In the genomic region with DNA sequence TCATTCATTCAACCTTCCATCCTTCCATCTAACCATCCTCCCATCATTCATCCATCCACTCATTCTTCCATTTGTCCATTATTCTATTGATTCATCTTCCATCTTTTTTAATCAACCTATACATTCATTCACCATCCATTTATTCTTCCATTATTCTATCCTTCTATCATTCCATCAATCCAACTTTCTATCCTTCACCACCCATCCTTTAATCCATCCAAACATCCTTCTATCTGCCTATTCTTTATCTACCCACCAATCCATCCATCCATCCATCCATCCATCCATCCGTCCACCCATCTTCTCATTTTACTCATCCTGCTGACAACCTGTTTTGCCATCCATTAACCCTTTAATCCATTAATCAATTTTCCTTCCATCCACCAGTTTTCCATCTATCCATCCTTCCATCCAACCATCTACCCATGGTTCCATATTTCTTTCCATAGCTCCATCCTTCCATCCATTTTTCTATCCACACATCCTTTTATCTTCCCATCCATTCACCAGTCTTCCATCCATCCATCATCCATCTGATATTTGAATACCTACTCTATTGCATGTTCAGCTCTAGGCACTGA, we compare ENCODE assay signal across 9 cellular contexts. TPM values are rescaled to one million over a fixed set of nuclear protein-coding genes. Genes with fewer than 3 reads are reported as not detected.
"Had no signal": no experiment of that assay in that cellular context is flagged by ENCODE, and none has a peak within 500 bp of the region (broad histone marks: within the 10 kb centered on the region; RNA-seq: fewer than 3 reads in every experiment).

No MANE protein-coding gene starts in this region.

- H3K4me1 Mint-ChIP-seq: GM23338, IgD-negative memory B cell had no signal

- H3K27ac Mint-ChIP-seq: GM23338, IgD-negative memory B cell had no signal

- H3K9me3 Mint-ChIP-seq: GM23338, IgD-negative memory B cell had no signal

- H3K36me3 ChIP-seq: HAP-1 had no signal

- H3K4me2 ChIP-seq: GM23338 had no signal

- H3K36me3 Mint-ChIP-seq: IgD-negative memory B cell had no signal

- H2AFZ ChIP-seq: GM23338 had no signal

- H3K27ac ChIP-seq: HL-60 had no signal

- DNase-seq: KG1 had no signal

- H3K9me3 ChIP-seq: HAP-1 had no signal

- H3K4me1 ChIP-seq: HAP-1 had no signal

- H3K4me3 ChIP-seq: GM23338, HAP-1 had no signal

- ATAC-seq: GM23338, HCT116 had no signal

- H3K4me3 Mint-ChIP-seq: GM23338, IgD-negative memory B cell had no signal

RNA-seq across cellular contexts. Expression of gene WFDC1, which starts 21.8 kb away (rescaled TPM):
- total RNA-seq: H4 had no signal
- polyA plus RNA-seq: IgD-negative memory B cell had no signal

RNA-seq across cellular contexts. Expression of gene KCNG4, which starts 33.0 kb away (rescaled TPM):
- total RNA-seq: H4, H7, HT1080 had no signal
- polyA plus RNA-seq: GM23338, IgD-negative memory B cell had no signal
